15 cellular contexts compared by ENCODE assay signal in genomic region chr7:75055830-75056431, GRCh38. TPM values are rescaled to one million over a fixed set of nuclear protein-coding genes. Genes with fewer than 3 reads are reported as not detected.
A peak's percentile ranks its signal among the peaks of the same experiment; 100 is the strongest.
DNase-seq lines count a peak whose midpoint lies in the region; ATAC-seq and TF ChIP-seq lines count a peak whose summit lies in the region.
"Had no signal": no experiment of that assay in that cellular context is flagged by ENCODE, and none has a peak within 500 bp of the region (broad histone marks: within the 10 kb centered on the region; RNA-seq: fewer than 3 reads in every experiment).

No MANE protein-coding gene starts in this region.

- H3K4me3 ChIP-seq in GM23248 (no peak overlapping the region; the same call in 1 of the 2 replicates), left lung (no peak overlapping the region), stomach smooth muscle (ENCODE audit: low read length in 2 of 2) (no peak overlapping the region)

- no peaks in the 10 kb centered on the region for H3K9me2 ChIP-seq in GM23248 (ENCODE audit: insufficient read depth)

- peak overlapping the region; percentile 38 for H3K4me2 ChIP-seq in GM23248 (ENCODE audit: unreplicated experiment)

- intact Hi-C loops in left lung (cut with DNase I), result no loop called here

- H3K36me3 Mint-ChIP-seq in effector memory CD8-positive, alpha-beta T cell (ENCODE audit: insufficient read depth), result peaks cover 81% of the 10 kb centered on the region
- H3K36me3 Mint-ChIP-seq: IgD-negative memory B cell had no signal

- no peaks in the 10 kb centered on the region for H4K20me1 ChIP-seq in GM23248 (ENCODE audit: insufficient read depth)

- TF ChIP-seq CTCF in left lung (IDR thresholded peaks at IDR 0.05), result no peak

- no peaks in the 10 kb centered on the region for H3K4me1 Mint-ChIP-seq in effector memory CD8-positive, alpha-beta T cell (ENCODE audit: low read depth in 2 of 2)
- H3K4me1 Mint-ChIP-seq: CD8-positive, alpha-beta memory T cell; IgD-negative memory B cell had no signal

- peak overlapping the region; percentile 17 to 58 for H3K27ac Mint-ChIP-seq in effector memory CD8-positive, alpha-beta T cell
- H3K27ac Mint-ChIP-seq: IgD-negative memory B cell had no signal

- H3K27me3 Mint-ChIP-seq in effector memory CD8-positive, alpha-beta T cell, result no peaks in the 10 kb centered on the region
- H3K27me3 Mint-ChIP-seq: CD8-positive, alpha-beta memory T cell; IgD-negative memory B cell had no signal

- H3K27ac ChIP-seq in GM23248 (peak overlapping the region; percentile 70), left lung (peak overlapping the region; percentile 37 to 63), stomach smooth muscle (ENCODE audit: low read length) (peak overlapping the region; percentile 55)

- peaks cover 20% of the 10 kb centered on the region; the same call in 1 of the 2 replicates for H3K36me3 ChIP-seq in GM23248 (ENCODE audit: low read depth)
- H3K36me3 ChIP-seq in left lung, result peaks cover 0 to 96% of the 10 kb centered on the region in 2 donors
- H3K36me3 ChIP-seq in stomach smooth muscle (ENCODE audit: control insufficient read depth in 2 of 2, insufficient read depth in 2 of 2, low read length in 2 of 2), result peaks cover 30 to 52% of the 10 kb centered on the region in 2 donors

- peaks cover 10% of the 10 kb centered on the region; the same call in 1 of the 2 replicates for H3K79me2 ChIP-seq in GM23248 (ENCODE audit: insufficient read depth)

- peaks cover 44% of the 10 kb centered on the region for H3F3A ChIP-seq in GM23248 (ENCODE audit: insufficient read depth)

- no peaks in the 10 kb centered on the region for H3K27me3 ChIP-seq in GM23248 (replicated peaks; ENCODE audit: insufficient read depth)
- H3K27me3 ChIP-seq in left lung, result no peaks in the 10 kb centered on the region
- no peaks in the 10 kb centered on the region for H3K27me3 ChIP-seq in stomach smooth muscle (ENCODE audit: control insufficient read depth in 1 of 2, insufficient read depth in 2 of 2, low read length in 2 of 2)

- no peaks in the 10 kb centered on the region for H3K9me3 ChIP-seq in GM23248 (ENCODE audit: low read depth)
- H3K9me3 ChIP-seq in left lung, result no peaks in the 10 kb centered on the region
- no peaks in the 10 kb centered on the region for H3K9me3 ChIP-seq in stomach smooth muscle (ENCODE audit: control insufficient read depth in 2 of 2, low read length in 2 of 2)

- H3K9me3 Mint-ChIP-seq in effector memory CD8-positive, alpha-beta T cell, result no peaks in the 10 kb centered on the region
- H3K9me3 Mint-ChIP-seq: CD8-positive, alpha-beta memory T cell; IgD-negative memory B cell had no signal

- no peak overlapping the region for H3K4me3 Mint-ChIP-seq in effector memory CD8-positive, alpha-beta T cell
- H3K4me3 Mint-ChIP-seq: CD8-positive, alpha-beta memory T cell; IgD-negative memory B cell had no signal

- WGBS in GM23248 (ENCODE audit: low coverage in 1 of 2, low lambda C conversion rate in 2 of 2, missing lambda C conversion rate in 2 of 2), 2 experiments, result 24 to 25% methylated on average over 10 of the region's 10 CpGs

- in situ Hi-C loops in GM23248 (cut with MboI), result no loop called here

- H2AFZ ChIP-seq in GM23248, result no peak overlapping the region

- DNase-seq in GM23248 (peak; percentile 42), left lung (peak in 1 of 2 donors; percentile 43), NCI-H2171 (lab: John Stamatoyannopoulos, UW) (no peak), inferior parietal cortex (ENCODE audit: extremely low spot score) (no peak)
- DNase-seq in effector memory CD8-positive, alpha-beta T cell, result no peak
- DNase-seq: activated CD4-positive, alpha-beta T cell treated with anti-CD3 and anti-CD28 coated beads, Interleukin-2, amount 50 U/mL, for 48 hours; activated naive CD4-positive, alpha-beta T cell treated with anti-CD3 and anti-CD28 coated beads, Interleukin-2, amount 50 U/mL, for 16 hours; CD8-positive, alpha-beta memory T cell; effector memory CD4-positive, alpha-beta T cell; GOT3; NCI-H1694 treated with DMSO at 0.1 percent for 48 hours had no signal

- H3K9ac ChIP-seq in GM23248 (peak overlapping the region; percentile 39), stomach smooth muscle (ENCODE audit: low read length in 2 of 2) (no peak overlapping the region)

- H3K4me1 ChIP-seq in GM23248 (ENCODE audit: insufficient read depth) (peaks cover 33% of the 10 kb centered on the region), left lung (peaks cover 0 to 11% of the 10 kb centered on the region in 2 donors), stomach smooth muscle (ENCODE audit: control insufficient read depth, insufficient read depth, low read length) (peaks cover 18% of the 10 kb centered on the region)

- no peak for ATAC-seq in effector memory CD8-positive, alpha-beta T cell (replicated peaks)
- ATAC-seq in left lung, result peak; percentile 33
- no peak for ATAC-seq in HG02623 (IDR thresholded peaks at IDR 0.05; ENCODE audit: unreplicated experiment)
- no peak for ATAC-seq in HG02798 (IDR thresholded peaks at IDR 0.05; ENCODE audit: poor library complexity, unreplicated experiment)

RNA-seq across cellular contexts. Expression of gene RCC1L, which starts 17.7 kb away (rescaled TPM):
- 59.6 and 61.9 TPM in 2 replicates for total RNA-seq in GM23248 (2014; rRNA removed; shearing (Covaris generic))
- polyA plus RNA-seq in GM23248 (2016; fragmentation: Nextera tagmentation; extraction: Ambion mirVana), result 37.5 and 40.1 TPM in 2 replicates
- 10 to 100 TPM; 37.8 to 39.1 TPM for total RNA-seq in left lung

RNA-seq across cellular contexts. Expression of gene GTF2IRD2B, which starts 36.5 kb away (rescaled TPM):
- 30.0 and 37.8 TPM in 2 replicates for total RNA-seq in GM23248 (2014; rRNA removed; shearing (Covaris generic))
- 28.7 and 32.6 TPM in 2 replicates for polyA plus RNA-seq in GM23248 (2016; fragmentation: Nextera tagmentation; extraction: Ambion mirVana)
- 10 to 100 TPM; 30.3 to 33.1 TPM for total RNA-seq in left lung
